8 cellular contexts compared by ENCODE assay signal in the genomic region with DNA sequence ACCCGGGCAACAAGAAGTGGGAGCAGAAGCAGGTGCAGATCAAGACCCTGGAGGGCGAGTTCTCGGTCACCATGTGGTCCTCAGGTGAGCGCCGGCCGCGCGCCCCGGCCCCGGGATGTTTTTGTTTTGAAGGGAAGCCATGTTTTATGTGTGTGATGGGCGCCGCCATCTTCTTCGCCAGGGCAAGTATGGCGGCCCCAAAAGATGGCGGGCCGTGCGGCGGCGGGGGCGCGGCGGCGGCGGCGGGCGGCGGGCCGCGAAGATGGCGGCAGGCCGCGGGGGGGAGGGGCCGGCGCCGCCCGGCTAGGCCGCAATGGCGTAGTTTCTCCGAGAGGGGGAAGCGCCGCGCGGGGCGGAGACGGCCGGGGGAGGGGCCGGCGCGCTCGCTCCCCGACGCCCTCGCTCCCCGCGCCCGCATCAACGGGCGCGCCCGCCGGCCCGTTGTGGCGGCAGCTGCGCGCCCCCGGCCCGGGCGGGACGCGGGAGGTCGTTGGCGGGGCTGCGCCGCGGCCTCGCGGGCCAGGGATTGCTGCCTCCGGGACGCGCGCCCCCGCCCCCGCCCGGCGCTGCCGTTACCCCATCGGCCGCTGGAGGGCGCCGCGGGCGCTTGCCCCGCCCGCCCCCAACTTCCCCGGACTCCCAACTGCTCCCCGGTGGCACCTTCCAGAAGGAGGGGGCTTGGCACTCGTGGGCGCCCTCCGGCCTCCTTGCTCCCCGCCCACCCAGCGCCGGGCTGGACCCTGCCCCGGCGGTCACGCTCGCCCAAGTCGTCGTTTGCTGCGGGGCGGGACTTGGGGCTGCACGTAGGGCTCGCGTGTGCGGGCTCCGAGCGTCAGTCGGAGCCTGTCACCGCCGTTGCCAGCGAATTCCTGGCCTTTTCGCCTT. TPM values are rescaled to one million over a fixed set of nuclear protein-coding genes. Genes with fewer than 3 reads are reported as not detected.
DNase-seq lines count a peak whose midpoint lies in the region; ATAC-seq and TF ChIP-seq lines count a peak whose summit lies in the region.

No MANE protein-coding gene starts in this region.

- no peaks in the 10 kb centered on the region for H3K9me3 ChIP-seq in CD8-positive, alpha-beta T cell (ENCODE audit: low read length)
- H3K9me3 ChIP-seq in mucosa of descending colon, result no peaks in the 10 kb centered on the region

- peak overlapping the region; percentile 94 for H3K27ac Mint-ChIP-seq in CD8-positive, alpha-beta T cell

- peak; percentile 68 to 91 (median 83) for DNase-seq in CD8-positive, alpha-beta T cell
- DNase-seq in HPDE6-E6E7 (ENCODE audit: extremely low spot score) (peak; percentile 70), NOMO-1 (lab: John Stamatoyannopoulos, UW; ENCODE audit: unreplicated experiment in 2 of 2) (peak; percentile 64 to 87), activated T-cell treated with anti-CD3 and anti-CD28 coated beads for 1 hour (ENCODE audit: low read depth) (peak; percentile 74), epithelial cell of esophagus (ENCODE audit: low read depth) (peak; percentile 89), mucosa of descending colon (peak; percentile 86 to 93 (median 92))
- DNase-seq in stimulated activated CD8-positive, alpha-beta memory T cell treated with anti-CD3 and anti-CD28 coated beads, Interleukin-2, amount 100 ng/mL, for 48 hours (ENCODE audit: low read depth in 2 of 2), result peak; percentile 79 to 84

- H3K9me3 Mint-ChIP-seq in CD8-positive, alpha-beta T cell, result no peaks in the 10 kb centered on the region

- H3K36me3 Mint-ChIP-seq in CD8-positive, alpha-beta T cell, result peaks cover 30% of the 10 kb centered on the region

- no peaks in the 10 kb centered on the region for H3K36me3 ChIP-seq in CD8-positive, alpha-beta T cell (ENCODE audit: insufficient read depth, low read length)
- H3K36me3 ChIP-seq in mucosa of descending colon (ENCODE audit: low read depth), result no peaks in the 10 kb centered on the region

- peaks cover 56% of the 10 kb centered on the region for H3K4me1 ChIP-seq in CD8-positive, alpha-beta T cell (ENCODE audit: insufficient read depth, low read length)
- H3K4me1 ChIP-seq in mucosa of descending colon (ENCODE audit: low read depth), result peaks cover 39% of the 10 kb centered on the region

- no peaks in the 10 kb centered on the region for H3K27me3 ChIP-seq in CD8-positive, alpha-beta T cell (ENCODE audit: insufficient read depth, low read length)

- intact Hi-C loops in CD8-positive, alpha-beta T cell (cut with DNase I, micrococcal nuclease), result loop anchor here (1.0 to 10.0 kb wide), 8 partner anchors 26 to 1845 kb away; a partner anchor contains a TSS
- intact Hi-C loops in mucosa of descending colon (cut with DNase I, micrococcal nuclease), result no loop called here

- POLR2A ChIA-PET in CD8-positive, alpha-beta T cell (lab: Charles Lee), result interaction anchor here (0.7 to 2.3 kb wide), 7 partner anchors 14 to 174 kb away, joined by 3 to 22 read pairs (median 5); no protein-coding TSS in a partner anchor

- H3K4me3 ChIP-seq in CD8-positive, alpha-beta T cell (ENCODE audit: low read depth, low read length), result peak overlapping the region; percentile 66
- H3K4me3 ChIP-seq in epithelial cell of esophagus (ENCODE audit: low read length) (peak overlapping the region; percentile 71), mucosa of descending colon (peak overlapping the region; percentile 97)

- H3K27me3 Mint-ChIP-seq in CD8-positive, alpha-beta T cell (ENCODE audit: low read depth), result no peaks in the 10 kb centered on the region

- H3K27ac ChIP-seq in CD8-positive, alpha-beta T cell (ENCODE audit: low read depth, low read length), result peak overlapping the region; percentile 56

- peak; percentile 36 for ATAC-seq in CD8-positive, alpha-beta T cell
- peak; percentile 32 for ATAC-seq in GM19463 (IDR thresholded peaks at IDR 0.05; ENCODE audit: unreplicated experiment)
- peak; percentile 62 for ATAC-seq in mucosa of descending colon

- CTCF ChIA-PET in CD8-positive, alpha-beta T cell (lab: Charles Lee), result interaction anchor here (0.7 to 2.4 kb wide), 18 partner anchors 11 to 173 kb away, joined by 3 to 10 read pairs (median 6); no protein-coding TSS in a partner anchor

- peaks cover 59% of the 10 kb centered on the region for H3K4me1 Mint-ChIP-seq in CD8-positive, alpha-beta T cell (ENCODE audit: low read depth)

- peak overlapping the region; percentile 90 for H3K4me3 Mint-ChIP-seq in CD8-positive, alpha-beta T cell

- peak; percentile 54 for TF ChIP-seq CTCF in CD8-positive, alpha-beta T cell (IDR thresholded peaks at IDR 0.05)
- peak; percentile 35 for TF ChIP-seq CTCF in epithelial cell of esophagus (IDR thresholded peaks at IDR 0.05; ENCODE audit: insufficient read depth, low read depth, low read length, missing control alignments)
- TF ChIP-seq CTCF in mucosa of descending colon (IDR thresholded peaks at IDR 0.05), result peak; percentile 85

RNA-seq across cellular contexts. Expression of a gene that starts 1.1 kb away (rescaled TPM):
- total RNA-seq in CD8-positive, alpha-beta T cell, result 10 to 100 TPM; 70.0 to 80.7 TPM
- 10 to 100 TPM; 60.8 to 78.7 (median 72.9) TPM for total RNA-seq in mucosa of descending colon

Comparison
In these comparisons a context has a peak if more than half of its experiments do, and no peak if none do; other contexts are left out.
1. Peak in every context shown above with its lines: DNase-seq, ATAC-seq, H3K4me3 ChIP-seq and H3K27ac ChIP-seq.
2. CTCF ChIP-seq: peak in every context shown above with its lines; median percentile 85 in mucosa of descending colon; 54 in CD8-positive, alpha-beta T cell; 35 in epithelial cell of esophagus.
3. intact Hi-C loops: an anchor here in CD8-positive, alpha-beta T cell (1.0 to 10.0 kb wide); none called in mucosa of descending colon.